ENCODE assay signal across 9 cellular contexts in genomic region chr16:19804538-19805323, GRCh38.
DNase-seq lines count a peak whose midpoint lies in the region; ATAC-seq, FAIRE-seq and TF ChIP-seq lines count a peak whose summit lies in the region.
"Had no signal": no experiment of that assay in that cellular context is flagged by ENCODE, and none has a peak within 500 bp of the region (broad histone marks: within the 10 kb centered on the region; RNA-seq: fewer than 3 reads in every experiment).

No MANE protein-coding gene starts in this region.

- DNase-seq in DMS 273 treated with DMSO at 0.1 percent for 48 hours (lab: John Stamatoyannopoulos, UW) (peak; percentile 72), NCI-H2029 treated with DMSO at 0.1 percent for 48 hours (lab: John Stamatoyannopoulos, UW) (peak; percentile 93), Right ventricle myocardium superior (peak; percentile 77), sigmoid colon (peak; percentile 80), 8988T (no peak), urothelium cell line (ENCODE audit: low spot score) (no peak)
- DNase-seq in activated CD4-positive, alpha-beta T cell treated with anti-CD3 and anti-CD28 coated beads, Interleukin-2, amount 10 ng/mL, durations not matched to agents 24 days and 14 days: peak; percentile 82

- H3K4me3 Mint-ChIP-seq in activated CD4-positive, alpha-beta T cell treated with anti-CD3 and anti-CD28 coated beads, Interleukin-2, amount 10 ng/mL, durations not matched to agents 24 days and 14 days: peak overlapping the region; percentile 73

- intact Hi-C loops in activated CD4-positive, alpha-beta T cell treated with anti-CD3 and anti-CD28 coated beads, Interleukin-2, amount 10 ng/mL, durations not matched to agents 24 days and 14 days (cut with micrococcal nuclease): no loop called here
- intact Hi-C loops in Right ventricle myocardium superior (cut with DNase I): no loop called here
- intact Hi-C loops in sigmoid colon (cut with DNase I): no loop called here

- H3K36me3 Mint-ChIP-seq in activated CD4-positive, alpha-beta T cell treated with anti-CD3 and anti-CD28 coated beads, Interleukin-2, amount 10 ng/mL, durations not matched to agents 24 days and 14 days (ENCODE audit: low read depth): peaks cover 4% of the 10 kb centered on the region

- H3K27me3 Mint-ChIP-seq in activated CD4-positive, alpha-beta T cell treated with anti-CD3 and anti-CD28 coated beads, Interleukin-2, amount 10 ng/mL, durations not matched to agents 24 days and 14 days: no peaks in the 10 kb centered on the region

- H3K9me3 ChIP-seq in sigmoid colon: no peaks in the 10 kb centered on the region

- TF ChIP-seq POLR2A in sigmoid colon (IDR thresholded peaks at IDR 0.05): no peak

- no peak for TF ChIP-seq EP300 in sigmoid colon (IDR thresholded peaks at IDR 0.05)

- H3K9me3 Mint-ChIP-seq in activated CD4-positive, alpha-beta T cell treated with anti-CD3 and anti-CD28 coated beads, Interleukin-2, amount 10 ng/mL, durations not matched to agents 24 days and 14 days: peaks cover 18% of the 10 kb centered on the region

- H3K4me1 ChIP-seq in sigmoid colon: no peaks in the 10 kb centered on the region

- no peak for FAIRE-seq in urothelium cell line (lab: Jason Lieb, UNC)

- TF ChIP-seq CTCF in sigmoid colon (IDR thresholded peaks at IDR 0.05): no peak

- WGBS in sigmoid colon, 2 donors: 32 to 37% methylated on average over 10 of the region's 10 CpGs

- ATAC-seq in Right ventricle myocardium superior (ENCODE audit: poor library complexity) (peak; percentile 54), HG02981 (IDR thresholded peaks at IDR 0.05; ENCODE audit: unreplicated experiment) (no peak)

- H3K4me3 ChIP-seq in sigmoid colon: no peak overlapping the region
- H3K4me3 ChIP-seq: skin epidermis had no signal

- H3K27ac Mint-ChIP-seq in activated CD4-positive, alpha-beta T cell treated with anti-CD3 and anti-CD28 coated beads, Interleukin-2, amount 10 ng/mL, durations not matched to agents 24 days and 14 days: peak overlapping the region; percentile 84

- peaks cover 20% of the 10 kb centered on the region for H3K4me1 Mint-ChIP-seq in activated CD4-positive, alpha-beta T cell treated with anti-CD3 and anti-CD28 coated beads, Interleukin-2, amount 10 ng/mL, durations not matched to agents 24 days and 14 days

- peak overlapping the region in 2 of 4 donors; percentile 23 to 44 for H3K27ac ChIP-seq in sigmoid colon

- H3K27me3 ChIP-seq in sigmoid colon: no peaks in the 10 kb centered on the region

- no peaks in the 10 kb centered on the region for H3K36me3 ChIP-seq in sigmoid colon

Comparison
In these comparisons a context has a peak if more than half of its experiments do, and no peak if none do; other contexts are left out.
1. DNase-seq: peak in DMS 273 treated with DMSO at 0.1 percent for 48 hours (single experiment), NCI-H2029 treated with DMSO at 0.1 percent for 48 hours (single experiment), activated CD4-positive, alpha-beta T cell treated with anti-CD3 and anti-CD28 coated beads, Interleukin-2, amount 10 ng/mL, durations not matched to agents 24 days and 14 days (single experiment), Right ventricle myocardium superior (single experiment) and sigmoid colon (single experiment); none in 8988T (single experiment) and urothelium cell line (single experiment).